1 cellular context compared by ENCODE assay signal in genomic region chr5:65133473-65134110, GRCh38.
TF ChIP-seq lines count a peak whose summit lies in the region.

No MANE protein-coding gene starts in this region.

TF ChIP-seq in HepG2, 621 proteins besides CTCF, POLR2A, EP300 and RAD21 (continued from another document):
- TF ChIP-seq, protein P1, sequence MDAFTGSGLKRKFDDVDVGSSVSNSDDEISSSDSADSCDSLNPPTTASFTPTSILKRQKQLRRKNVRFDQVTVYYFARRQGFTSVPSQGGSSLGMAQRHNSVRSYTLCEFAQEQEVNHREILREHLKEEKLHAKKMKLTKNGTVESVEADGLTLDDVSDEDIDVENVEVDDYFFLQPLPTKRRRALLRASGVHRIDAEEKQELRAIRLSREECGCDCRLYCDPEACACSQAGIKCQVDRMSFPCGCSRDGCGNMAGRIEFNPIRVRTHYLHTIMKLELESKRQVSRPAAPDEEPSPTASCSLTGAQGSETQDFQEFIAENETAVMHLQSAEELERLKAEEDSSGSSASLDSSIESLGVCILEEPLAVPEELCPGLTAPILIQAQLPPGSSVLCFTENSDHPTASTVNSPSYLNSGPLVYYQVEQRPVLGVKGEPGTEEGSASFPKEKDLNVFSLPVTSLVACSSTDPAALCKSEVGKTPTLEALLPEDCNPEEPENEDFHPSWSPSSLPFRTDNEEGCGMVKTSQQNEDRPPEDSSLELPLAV (CRISPR knock-in tag; conservative IDR thresholded peaks at IDR 0.05; ENCODE audit: low read depth): no peak
- TF ChIP-seq PHF20 (CRISPR knock-in tag; IDR thresholded peaks at IDR 0.05): no peak
- no peak for TF ChIP-seq ZNF496 (CRISPR knock-in tag; IDR thresholded peaks at IDR 0.05; ENCODE audit: insufficient replicate concordance)
- TF ChIP-seq TIGD3 (CRISPR knock-in tag; IDR thresholded peaks at IDR 0.05; ENCODE audit: borderline replicate concordance): no peak
- TF ChIP-seq, protein P2, sequence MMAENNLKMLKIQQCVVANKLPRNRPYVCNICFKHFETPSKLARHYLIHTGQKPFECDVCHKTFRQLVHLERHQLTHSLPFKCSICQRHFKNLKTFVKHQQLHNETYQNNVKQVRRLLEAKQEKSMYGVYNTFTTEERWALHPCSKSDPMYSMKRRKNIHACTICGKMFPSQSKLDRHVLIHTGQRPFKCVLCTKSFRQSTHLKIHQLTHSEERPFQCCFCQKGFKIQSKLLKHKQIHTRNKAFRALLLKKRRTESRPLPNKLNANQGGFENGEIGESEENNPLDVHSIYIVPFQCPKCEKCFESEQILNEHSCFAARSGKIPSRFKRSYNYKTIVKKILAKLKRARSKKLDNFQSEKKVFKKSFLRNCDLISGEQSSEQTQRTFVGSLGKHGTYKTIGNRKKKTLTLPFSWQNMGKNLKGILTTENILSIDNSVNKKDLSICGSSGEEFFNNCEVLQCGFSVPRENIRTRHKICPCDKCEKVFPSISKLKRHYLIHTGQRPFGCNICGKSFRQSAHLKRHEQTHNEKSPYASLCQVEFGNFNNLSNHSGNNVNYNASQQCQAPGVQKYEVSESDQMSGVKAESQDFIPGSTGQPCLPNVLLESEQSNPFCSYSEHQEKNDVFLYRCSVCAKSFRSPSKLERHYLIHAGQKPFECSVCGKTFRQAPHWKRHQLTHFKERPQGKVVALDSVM (CRISPR knock-in tag; IDR thresholded peaks at IDR 0.05): no peak
- no peak for TF ChIP-seq ZNF446 (CRISPR knock-in tag; IDR thresholded peaks at IDR 0.05)
- TF ChIP-seq ZSCAN30 (CRISPR knock-in tag; IDR thresholded peaks at IDR 0.05): no peak
TF ChIP-seq in HepG2: peak in this region for 0.
